Comparison of ENCODE assay signal across 13 cellular contexts in the genomic region with DNA sequence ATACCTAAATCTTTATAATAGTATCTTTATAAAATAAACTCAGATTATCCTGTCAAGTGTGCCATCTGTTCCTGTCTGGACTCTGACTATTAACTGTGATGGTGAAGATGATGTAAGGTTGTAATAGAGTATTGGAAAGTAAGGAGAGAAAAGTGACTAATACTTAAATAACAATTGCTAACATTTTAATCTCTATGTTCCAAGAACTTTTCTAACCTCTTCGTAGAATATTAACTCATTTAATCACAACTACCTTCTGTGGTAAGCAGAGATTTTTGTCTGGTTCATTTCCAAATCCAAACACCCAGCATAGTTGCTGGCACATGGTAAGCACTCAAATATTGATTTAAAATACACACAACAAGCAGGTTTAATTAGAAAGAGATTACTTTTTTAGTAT. TPM values are rescaled to one million over a fixed set of nuclear protein-coding genes. Genes with fewer than 3 reads are reported as not detected.
DNase-seq lines count a peak whose midpoint lies in the region; ATAC-seq and TF ChIP-seq lines count a peak whose summit lies in the region.
"Had no signal": no experiment of that assay in that cellular context is flagged by ENCODE, and none has a peak within 500 bp of the region (broad histone marks: within the 10 kb centered on the region; RNA-seq: fewer than 3 reads in every experiment).

No MANE protein-coding gene starts in this region.

- no peaks in the 10 kb centered on the region for H3K9me3 ChIP-seq in PC-3 (ENCODE audit: low read length)
- H3K9me3 ChIP-seq in smooth muscle cell (replicated peaks; ENCODE audit: low read depth) = no peaks in the 10 kb centered on the region
- H3K9me3 ChIP-seq: Peyer's patch, spleen had no signal

- peaks cover 7% of the 10 kb centered on the region for H3K4me1 ChIP-seq in PC-3 (ENCODE audit: insufficient read depth, low read length)
- peaks cover 18% of the 10 kb centered on the region for H3K4me1 ChIP-seq in smooth muscle cell (ENCODE audit: low read depth)

- intact Hi-C loops in PC-3 (cut with micrococcal nuclease) = no loop called here

- 93% methylated on average over 1 of the region's 1 CpG for WGBS in smooth muscle cell (ENCODE audit: low lambda C conversion rate)

- H3K4me1 Mint-ChIP-seq in activated CD8-positive, alpha-beta memory T cell treated with anti-CD3 and anti-CD28 coated beads, Interleukin-2, amount 10 ng/mL, durations not matched to agents 7 days and 5 days = peaks cover 46% of the 10 kb centered on the region

- H3K79me2 ChIP-seq in PC-3 (ENCODE audit: low read length) (peaks cover 71% of the 10 kb centered on the region), smooth muscle cell (ENCODE audit: low read depth) (peaks cover 68% of the 10 kb centered on the region)

- BruUV-seq in PC-3 (replicated peaks; lab: Mats Ljungman, UMichigan) = no TSS peak

- H3K9ac ChIP-seq in PC-3 (ENCODE audit: low read length) = no peak overlapping the region
- no peak overlapping the region for H3K9ac ChIP-seq in smooth muscle cell (ENCODE audit: low read depth)

- H2AFZ ChIP-seq in PC-3 (ENCODE audit: low read length) (no peak overlapping the region), smooth muscle cell (ENCODE audit: low read depth) (no peak overlapping the region)

- TF ChIP-seq CTCF in PC-3 (conservative IDR thresholded peaks at IDR 0.05; ENCODE audit: low read depth, low read length) (no peak), epithelial cell of proximal tubule (conservative IDR thresholded peaks at IDR 0.05; ENCODE audit: low read depth, low read length) (no peak), smooth muscle cell (IDR thresholded peaks at IDR 0.05; ENCODE audit: borderline replicate concordance, insufficient read depth, poor library complexity, severe bottlenecking) (no peak)

- H3K36me3 ChIP-seq in PC-3 (ENCODE audit: low read depth, low read length) (no peaks in the 10 kb centered on the region; the same call in 1 of the 2 replicates), smooth muscle cell (ENCODE audit: low read depth) (no peaks in the 10 kb centered on the region)

- H3F3A ChIP-seq in PC-3 (ENCODE audit: low read length, unreplicated experiment) (no peaks in the 10 kb centered on the region), smooth muscle cell (ENCODE audit: low read depth) (no peaks in the 10 kb centered on the region)

- CTCF ChIA-PET in activated CD8-positive, alpha-beta memory T cell treated with anti-CD3 and anti-CD28 coated beads, Interleukin-2, amount 10 ng/mL, durations not matched to agents 7 days and 5 days (lab: Charles Lee) = interaction anchor here (5.5 kb wide), 1 partner anchor 38 kb away, joined by 46 read pairs; no protein-coding TSS in a partner anchor
- CTCF ChIA-PET in PC-3 (lab: Charles Lee) = no interaction called here

- no peak overlapping the region for H3K27ac Mint-ChIP-seq in activated CD8-positive, alpha-beta memory T cell treated with anti-CD3 and anti-CD28 coated beads, Interleukin-2, amount 10 ng/mL, durations not matched to agents 7 days and 5 days

- H3K27me3 ChIP-seq in PC-3 (ENCODE audit: low read length) = no peaks in the 10 kb centered on the region
- no peaks in the 10 kb centered on the region for H3K27me3 ChIP-seq in smooth muscle cell (ENCODE audit: low read depth)
- H3K27me3 ChIP-seq: Peyer's patch, spleen had no signal

- H3K27me3 Mint-ChIP-seq in activated CD8-positive, alpha-beta memory T cell treated with anti-CD3 and anti-CD28 coated beads, Interleukin-2, amount 10 ng/mL, durations not matched to agents 7 days and 5 days = no peaks in the 10 kb centered on the region

- POLR2A ChIA-PET in PC-3 (lab: Charles Lee; ENCODE audit: unreplicated experiment) = interaction anchor here (0.6 kb wide), 1 partner anchor 40 kb away, joined by 3 read pairs; no protein-coding TSS in a partner anchor

- H3K4me2 ChIP-seq in PC-3 (ENCODE audit: low read length) = peak overlapping the region; percentile 95
- H3K4me2 ChIP-seq in smooth muscle cell = no peak overlapping the region

- H3K36me3 Mint-ChIP-seq in activated CD8-positive, alpha-beta memory T cell treated with anti-CD3 and anti-CD28 coated beads, Interleukin-2, amount 10 ng/mL, durations not matched to agents 7 days and 5 days = peaks cover 28% of the 10 kb centered on the region

- H3K27ac ChIP-seq in PC-3 (ENCODE audit: low read length) (no peak overlapping the region), smooth muscle cell (ENCODE audit: low read depth) (no peak overlapping the region)
- H3K27ac ChIP-seq: Peyer's patch, spleen had no signal

- peak overlapping the region; percentile 93 for H3K4me3 ChIP-seq in PC-3 (ENCODE audit: low read length)
- peak overlapping the region; percentile 89 for H3K4me3 ChIP-seq in epithelial cell of proximal tubule (ENCODE audit: low read depth, low read length)
- H3K4me3 ChIP-seq in smooth muscle cell = peak overlapping the region; percentile 9
- H3K4me3 ChIP-seq: Peyer's patch had no signal

- H4K20me1 ChIP-seq in PC-3 (ENCODE audit: low read length) = peaks cover 35% of the 10 kb centered on the region
- peaks cover 47% of the 10 kb centered on the region for H4K20me1 ChIP-seq in smooth muscle cell (ENCODE audit: low read depth)

- H3K4me3 Mint-ChIP-seq in activated CD8-positive, alpha-beta memory T cell treated with anti-CD3 and anti-CD28 coated beads, Interleukin-2, amount 10 ng/mL, durations not matched to agents 7 days and 5 days = peak overlapping the region; percentile 44

- ATAC-seq in activated CD8-positive, alpha-beta memory T cell treated with anti-CD3 and anti-CD28 coated beads, Interleukin-2, amount 10 ng/mL, durations not matched to agents 7 days and 5 days = no peak
- no peak for ATAC-seq in PC-3
- no peak for ATAC-seq in GM21737 (IDR thresholded peaks at IDR 0.05; ENCODE audit: unreplicated experiment)

- no peaks in the 10 kb centered on the region for H3K9me3 Mint-ChIP-seq in activated CD8-positive, alpha-beta memory T cell treated with anti-CD3 and anti-CD28 coated beads, Interleukin-2, amount 10 ng/mL, durations not matched to agents 7 days and 5 days (ENCODE audit: low read depth)

- H3K9me2 ChIP-seq in PC-3 (replicated peaks; ENCODE audit: low read length) = no peaks in the 10 kb centered on the region

- no peak for DNase-seq in activated CD8-positive, alpha-beta memory T cell treated with anti-CD3 and anti-CD28 coated beads, Interleukin-2, amount 10 ng/mL, durations not matched to agents 7 days and 5 days
- no peak for DNase-seq in activated CD8-positive, alpha-beta memory T cell treated with anti-CD3 and anti-CD28 coated beads for 24 hours
- DNase-seq in PC-3 (no peak), epithelial cell of proximal tubule (ENCODE audit: low read depth) (no peak), smooth muscle cell (lab: John Stamatoyannopoulos, UW; ENCODE audit: unreplicated experiment) (no peak), COR-L47 (lab: John Stamatoyannopoulos, UW) (no peak), NCI-H345 treated with DMSO at 0.1 percent for 48 hours (lab: John Stamatoyannopoulos, UW; ENCODE audit: unreplicated experiment) (no peak)
- DNase-seq: activated naive CD4-positive, alpha-beta T cell treated with Interleukin-2 at 50 U/mL for 16 hours; hypothalamus; Peyer's patch; spleen; stimulated activated CD8-positive, alpha-beta memory T cell treated with anti-CD3 and anti-CD28 coated beads, Interleukin-4, amount 100 ng/mL, for 48 hours had no signal

RNA-seq across cellular contexts. Expression of a gene that starts 2.5 kb away (rescaled TPM):
- 10 to 100 TPM; 51.9 to 55.8 TPM for total RNA-seq in activated CD8-positive, alpha-beta memory T cell treated with anti-CD3 and anti-CD28 coated beads, Interleukin-2, amount 10 ng/mL, durations not matched to agents 7 days and 5 days
- total RNA-seq in PC-3 (2014; rRNA removed) (55.9 and 57.3 TPM in 2 replicates), epithelial cell of proximal tubule (52.5 and 53.2 TPM in 2 replicates), smooth muscle cell (41.3 and 45.0 TPM in 2 replicates)
- 28.4 and 28.6 TPM in 2 replicates for polyA plus RNA-seq in smooth muscle cell

Comparison
In these comparisons a context has a peak if more than half of its experiments do, and no peak if none do; other contexts are left out.
1. H3K4me3 ChIP-seq: peak in every context shown above with its lines; median percentile 93 in PC-3; 89 in epithelial cell of proximal tubule; 9 in smooth muscle cell.